ENCODE assay signal across 20 cellular contexts in genomic region chr15:101143321-101143720, GRCh38.
DNase-seq lines count a peak whose midpoint lies in the region; ATAC-seq, FAIRE-seq and TF ChIP-seq lines count a peak whose summit lies in the region.
"Had no signal": no experiment of that assay in that cellular context is flagged by ENCODE, and none has a peak within 500 bp of the region (broad histone marks: within the 10 kb centered on the region; RNA-seq: fewer than 3 reads in every experiment).

No MANE protein-coding gene starts in this region.

- H3K4me1 ChIP-seq in keratinocyte (ENCODE audit: control insufficient read depth, extremely low read depth, insufficient read depth, low read length) (peaks cover 10% of the 10 kb centered on the region), spleen (peaks cover under 1 to 34% (median 13%) of the 10 kb centered on the region in 6 donors)

- H3K27me3 ChIP-seq in keratinocyte (ENCODE audit: control insufficient read depth, extremely low read depth, insufficient read depth, low read length) (peaks cover 4% of the 10 kb centered on the region), spleen (replicated peaks in 1 of 7) (no peaks in the 10 kb centered on the region)

- H3K9me3 Mint-ChIP-seq in natural killer cell treated with Interleukin-12 subunit alpha and Interleukin-12 subunit beta and Interleukin-15 and Interleukin-18, amount 100 ng/mL, for 72 hours: no peaks in the 10 kb centered on the region
- peaks cover 0 to 3% of the 10 kb centered on the region in 2 donors for H3K9me3 Mint-ChIP-seq in natural killer cell
- no peaks in the 10 kb centered on the region for H3K9me3 Mint-ChIP-seq in activated T-cell treated with anti-CD3 and anti-CD28 coated beads, Interleukin-2, amount 50 U/mL, for 24 hours
- H3K9me3 Mint-ChIP-seq: CD8-positive, alpha-beta T cell; HFFc6 had no signal

- no peak overlapping the region for H2AFZ ChIP-seq in keratinocyte (ENCODE audit: control insufficient read depth, low read length)

- intact Hi-C loops in natural killer cell (cut with micrococcal nuclease) (no loop called here), spleen (cut with DNase I; ENCODE audit: low total_unique reads) (no loop called here)

- no peaks in the 10 kb centered on the region for H4K20me1 ChIP-seq in keratinocyte (ENCODE audit: control insufficient read depth, extremely low read depth, insufficient read depth, low read length)
- H4K20me1 ChIP-seq: BLaER1 treated with 17β-estradiol and CSF1 and Interleukin-3, amounts not matched to agents 10 nM and 100 nM had no signal

- no peaks in the 10 kb centered on the region for H3K79me2 ChIP-seq in keratinocyte (ENCODE audit: control insufficient read depth, insufficient read depth, low read length)

- FAIRE-seq in keratinocyte (lab: Jason Lieb, UNC): no peak
- FAIRE-seq: GM12878, HepG2 had no signal

- TF ChIP-seq CTCF in natural killer cell (IDR thresholded peaks at IDR 0.05) (no peak), keratinocyte (optimal IDR thresholded peaks at IDR 0.05 in 1 of 3, IDR thresholded peaks at IDR 0.05 in 1 of 3, conservative IDR thresholded peaks at IDR 0.05 in 1 of 3; ENCODE audit: extremely low read depth in 1 of 3, insufficient read depth in 2 of 3, low read length in 3 of 3) (no peak), spleen (IDR thresholded peaks at IDR 0.05 in 8 of 11, conservative IDR thresholded peaks at IDR 0.05 in 3 of 11) (no peak)

- H3K27ac ChIP-seq in keratinocyte (ENCODE audit: control insufficient read depth, insufficient read depth, low read length): no peak overlapping the region
- no peak overlapping the region for H3K27ac ChIP-seq in spleen
- H3K27ac ChIP-seq: BLaER1 treated with 17β-estradiol and CSF1 and Interleukin-3, amounts not matched to agents 10 nM and 100 nM had no signal

- H3K27ac Mint-ChIP-seq in natural killer cell treated with Interleukin-12 subunit alpha and Interleukin-12 subunit beta and Interleukin-15 and Interleukin-18, amount 100 ng/mL, for 72 hours: no peak overlapping the region
- H3K27ac Mint-ChIP-seq in natural killer cell: no peak overlapping the region
- no peak overlapping the region for H3K27ac Mint-ChIP-seq in activated T-cell treated with anti-CD3 and anti-CD28 coated beads, Interleukin-2, amount 50 U/mL, for 24 hours
- H3K27ac Mint-ChIP-seq: B cell; CD8-positive, alpha-beta T cell; HFFc6 had no signal

- no peak overlapping the region for H3K9ac ChIP-seq in keratinocyte (ENCODE audit: control insufficient read depth, extremely low read depth, insufficient read depth, low read length)
- H3K9ac ChIP-seq: BLaER1 treated with 17β-estradiol and CSF1 and Interleukin-3, amounts not matched to agents 10 nM and 100 nM had no signal

- dilution Hi-C loops in keratinocyte (cut with MboI; ENCODE audit: extremely low pct_ligation_motif_present, low sequenced_read_pairs): no loop called here

- 83 to 92% (median 89%) methylated on average over 7 of the region's 7 CpGs for WGBS in spleen, 5 donors

- ATAC-seq in natural killer cell treated with Interleukin-12 subunit alpha and Interleukin-12 subunit beta and Interleukin-15 and Interleukin-18, amount 100 ng/mL, for 72 hours: no peak
- ATAC-seq in natural killer cell (no peak), HG03139 (IDR thresholded peaks at IDR 0.05; ENCODE audit: unreplicated experiment) (no peak)
- ATAC-seq: CD8-positive, alpha-beta T cell; GM12878; HCT116; HepG2 had no signal

- peaks cover 2% of the 10 kb centered on the region for H3K9me1 ChIP-seq in keratinocyte (ENCODE audit: control insufficient read depth, extremely low read depth, insufficient read depth, low read length)

- no peak for TF ChIP-seq POLR2A in spleen (IDR thresholded peaks at IDR 0.05)

- H3K4me3 Mint-ChIP-seq in natural killer cell treated with Interleukin-12 subunit alpha and Interleukin-12 subunit beta and Interleukin-15 and Interleukin-18, amount 100 ng/mL, for 72 hours: no peak overlapping the region
- H3K4me3 Mint-ChIP-seq in natural killer cell: no peak overlapping the region
- H3K4me3 Mint-ChIP-seq in activated T-cell treated with anti-CD3 and anti-CD28 coated beads, Interleukin-2, amount 50 U/mL, for 24 hours: no peak overlapping the region
- H3K4me3 Mint-ChIP-seq: B cell; CD8-positive, alpha-beta T cell; HFFc6 had no signal

- H3K9me3 ChIP-seq in keratinocyte (ENCODE audit: control insufficient read depth, low read depth, low read length): no peaks in the 10 kb centered on the region
- no peaks in the 10 kb centered on the region for H3K9me3 ChIP-seq in spleen

- peak overlapping the region; percentile 22 for H3K4me2 ChIP-seq in keratinocyte (ENCODE audit: control insufficient read depth, extremely low read depth, insufficient read depth, low read depth, low read length)
- H3K4me2 ChIP-seq: BLaER1 treated with 17β-estradiol and CSF1 and Interleukin-3, amounts not matched to agents 10 nM and 100 nM had no signal

- no peak overlapping the region for H3K4me3 ChIP-seq in keratinocyte (ENCODE audit: control insufficient read depth in 2 of 3, extremely low read depth in 1 of 3, insufficient read depth in 2 of 3, low read depth in 1 of 3, low read length in 3 of 3)
- no peak overlapping the region for H3K4me3 ChIP-seq in spleen
- H3K4me3 ChIP-seq: BLaER1 treated with 17β-estradiol and CSF1 and Interleukin-3, amounts not matched to agents 10 nM and 100 nM; GM12878 had no signal

- H3K36me3 ChIP-seq in keratinocyte (ENCODE audit: control insufficient read depth in 2 of 2, extremely low read depth in 1 of 2, insufficient read depth in 2 of 2, low read length in 2 of 2): no peaks in the 10 kb centered on the region
- no peaks in the 10 kb centered on the region for H3K36me3 ChIP-seq in spleen
- H3K36me3 ChIP-seq: BLaER1 treated with 17β-estradiol and CSF1 and Interleukin-3, amounts not matched to agents 10 nM and 100 nM had no signal

- peaks cover 16 to 32% of the 10 kb centered on the region in 2 donors for H3K4me1 Mint-ChIP-seq in natural killer cell treated with Interleukin-12 subunit alpha and Interleukin-12 subunit beta and Interleukin-15 and Interleukin-18, amount 100 ng/mL, for 72 hours (ENCODE audit: low read depth in 2 of 2)
- peaks cover 9 to 12% of the 10 kb centered on the region in 2 donors for H3K4me1 Mint-ChIP-seq in natural killer cell
- peaks cover 2% of the 10 kb centered on the region for H3K4me1 Mint-ChIP-seq in activated T-cell treated with anti-CD3 and anti-CD28 coated beads, Interleukin-2, amount 50 U/mL, for 24 hours (ENCODE audit: low read depth)

- H3K36me3 Mint-ChIP-seq in natural killer cell treated with Interleukin-12 subunit alpha and Interleukin-12 subunit beta and Interleukin-15 and Interleukin-18, amount 100 ng/mL, for 72 hours: no peaks in the 10 kb centered on the region
- H3K36me3 Mint-ChIP-seq in natural killer cell: no peaks in the 10 kb centered on the region
- no peaks in the 10 kb centered on the region for H3K36me3 Mint-ChIP-seq in activated T-cell treated with anti-CD3 and anti-CD28 coated beads, Interleukin-2, amount 50 U/mL, for 24 hours (ENCODE audit: low read depth)
- H3K36me3 Mint-ChIP-seq: CD8-positive, alpha-beta T cell had no signal

- H3K27me3 Mint-ChIP-seq in natural killer cell treated with Interleukin-12 subunit alpha and Interleukin-12 subunit beta and Interleukin-15 and Interleukin-18, amount 100 ng/mL, for 72 hours: no peaks in the 10 kb centered on the region
- no peaks in the 10 kb centered on the region for H3K27me3 Mint-ChIP-seq in natural killer cell (ENCODE audit: low read depth in 2 of 2)
- no peaks in the 10 kb centered on the region for H3K27me3 Mint-ChIP-seq in activated T-cell treated with anti-CD3 and anti-CD28 coated beads, Interleukin-2, amount 50 U/mL, for 24 hours
- H3K27me3 Mint-ChIP-seq: B cell had no signal

- peak; percentile 18 for DNase-seq in natural killer cell treated with Interleukin-12 subunit alpha and Interleukin-12 subunit beta and Interleukin-15 and Interleukin-18, amount 100 ng/mL, for 72 hours (ENCODE audit: low spot score)
- DNase-seq in natural killer cell: no peak
- DNase-seq in keratinocyte (ENCODE audit: low read depth, low spot score): no peak
- DNase-seq in spleen: peak; percentile 61
- DNase-seq in activated T-cell treated with anti-CD3 and anti-CD28 coated beads, Interleukin-2, amount 50 U/mL, for 24 hours: no peak
- DNase-seq: Calu3; CD8-positive, alpha-beta T cell; DMS 273 treated with DMSO at 0.1 percent for 48 hours; DMS53; DND-41; EL; GOT3; H7; HFFc6 had no signal

Comparison
In these comparisons a context has a peak if more than half of its experiments do, and no peak if none do; other contexts are left out.
1. DNase-seq: peak in natural killer cell treated with Interleukin-12 subunit alpha and Interleukin-12 subunit beta and Interleukin-15 and Interleukin-18, amount 100 ng/mL, for 72 hours (single experiment) and spleen (single experiment); none in natural killer cell (single experiment), keratinocyte (single experiment) and activated T-cell treated with anti-CD3 and anti-CD28 coated beads, Interleukin-2, amount 50 U/mL, for 24 hours (single experiment).